Comparison of ENCODE assay signal across 34 cellular contexts in genomic region chr11:17252704-17253103, GRCh38.
"Had no signal": no experiment of that assay in that cellular context is flagged by ENCODE, and none has a peak within 500 bp of the region (broad histone marks: within the 10 kb centered on the region; RNA-seq: fewer than 3 reads in every experiment).

No MANE protein-coding gene starts in this region.

- DNase-seq: Karpas-422, Kasumi-1, KG1, MG63, MM.1S, MV-4-11, NCI-H1048, NCI-H1092, NCI-H1092 treated with DMSO at 0.1 percent for 48 hours, NCI-H1105, NCI-H1105 treated with DMSO at 0.1 percent for 48 hours, NCI-H1417, NCI-H1417 treated with DMSO at 0.1 percent for 48 hours, NCI-H1436, NCI-H1436 treated with DMSO at 0.1 percent for 48 hours, NCI-H146, NCI-H1694, NCI-H1694 treated with DMSO at 0.1 percent for 48 hours, NCI-H187, NCI-H187 treated with DMSO at 0.1 percent for 48 hours, NCI-H1930, NCI-H2029, NCI-H2029 treated with DMSO at 0.1 percent for 48 hours, NCI-H2081, NCI-H2081 treated with DMSO at 0.1 percent for 48 hours, NCI-H2107, NCI-H2171, NCI-H2171 treated with DMSO at 0.1 percent for 48 hours, NCI-H2227 treated with DMSO at 0.1 percent for 48 hours, NCI-H226, NCI-H345, NCI-H446, NCI-H446 treated with DMSO at 0.1 percent for 48 hours, NCI-H510A had no signal

- H3K9me3 ChIP-seq: MG63 had no signal
